ENCODE assay signal across 1 cellular context in genomic region chr16:58503166-58503862, GRCh38.
TF ChIP-seq lines count a peak whose summit lies in the region.

No MANE protein-coding gene starts in this region.

TF ChIP-seq in H1, 55 proteins besides CTCF, POLR2A, EP300 and RAD21:
- TF ChIP-seq RXRA (IDR thresholded peaks at IDR 0.05; ENCODE audit: insufficient read depth, low read depth, low read length), result no peak
- no peak for TF ChIP-seq TAF1 (IDR thresholded peaks at IDR 0.05; ENCODE audit: low read depth, low read length)
- TF ChIP-seq GTF2F1 (IDR thresholded peaks at IDR 0.05; ENCODE audit: borderline replicate concordance, low read depth, low read length), result no peak
- TF ChIP-seq SP2 (IDR thresholded peaks at IDR 0.05; ENCODE audit: low read length), result no peak
- no peak for TF ChIP-seq ATF3 (IDR thresholded peaks at IDR 0.05; ENCODE audit: insufficient read depth, low read depth, low read length)
- TF ChIP-seq SP4 (IDR thresholded peaks at IDR 0.05; ENCODE audit: low read length), result no peak
- TF ChIP-seq SIRT6 (IDR thresholded peaks at IDR 0.05; ENCODE audit: low read length), result no peak
- no peak for TF ChIP-seq SIX5 (IDR thresholded peaks at IDR 0.05; ENCODE audit: low read depth, low read length)
- no peak for TF ChIP-seq GABPA (IDR thresholded peaks at IDR 0.05; ENCODE audit: borderline replicate concordance, insufficient read depth, low read length)
TF ChIP-seq in H1: peak in this region for 0.
